Comparison of ENCODE assay signal across 9 cellular contexts in the genomic region with DNA sequence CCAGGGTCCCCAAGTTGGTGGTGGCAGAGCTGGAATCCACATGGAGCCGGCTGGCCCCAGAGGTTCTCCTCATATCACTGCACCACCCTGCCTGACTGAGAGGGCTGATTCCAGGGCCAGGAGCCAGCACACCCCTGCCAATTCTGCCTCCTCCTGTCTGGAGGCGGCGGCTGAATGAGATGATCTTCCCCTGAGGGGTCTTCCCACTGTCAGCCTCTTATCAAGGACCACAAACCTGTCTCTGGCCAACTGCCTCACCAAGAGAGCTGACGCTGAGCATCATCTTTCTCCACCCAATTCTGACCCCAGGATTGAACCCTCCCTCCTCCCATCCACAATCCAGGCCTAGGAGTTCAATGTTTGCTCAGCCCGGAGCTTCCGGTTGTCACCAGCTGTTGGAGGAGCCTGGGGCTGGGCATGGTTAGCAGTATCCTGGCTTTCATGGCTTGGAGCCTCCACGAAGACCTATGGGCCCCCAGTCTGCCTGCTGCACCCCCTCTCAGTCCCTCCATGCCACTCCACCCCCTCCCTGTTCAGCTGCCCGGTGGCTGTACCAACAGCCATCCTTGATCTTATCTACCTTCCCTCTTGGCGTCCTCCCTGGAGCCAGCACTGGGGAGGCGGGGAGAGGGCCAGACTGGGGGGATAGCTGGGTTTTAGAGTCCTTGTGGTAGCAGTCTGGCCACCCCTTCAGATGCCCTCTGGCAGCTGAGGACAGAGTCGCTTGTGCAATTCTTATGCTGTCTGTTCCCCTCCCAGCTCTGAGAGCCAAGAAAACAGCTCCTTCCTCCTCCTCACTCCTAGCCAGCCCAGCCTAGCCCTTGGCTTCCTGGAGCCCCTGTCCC. TPM values are rescaled to one million over a fixed set of nuclear protein-coding genes. Genes with fewer than 3 reads are reported as not detected.
DNase-seq lines count a peak whose midpoint lies in the region; TF ChIP-seq lines count a peak whose summit lies in the region.
"Had no signal": no experiment of that assay in that cellular context is flagged by ENCODE, and none has a peak within 500 bp of the region (broad histone marks: within the 10 kb centered on the region; RNA-seq: fewer than 3 reads in every experiment).

No MANE protein-coding gene starts in this region.

- H2AFZ ChIP-seq in neural progenitor cell (replicated peaks): no peak overlapping the region

- H3K9me3 ChIP-seq in duodenal mucosa (ENCODE audit: control insufficient read depth in 1 of 2, low read length in 2 of 2): no peaks in the 10 kb centered on the region
- H3K9me3 ChIP-seq in neural progenitor cell (ENCODE audit: low read depth): no peaks in the 10 kb centered on the region
- H3K9me3 ChIP-seq in suprapubic skin: no peaks in the 10 kb centered on the region

- no peak overlapping the region for H3K4me3 ChIP-seq in duodenal mucosa (ENCODE audit: low read depth in 1 of 2, low read length in 2 of 2)
- H3K4me3 ChIP-seq in neural progenitor cell: no peak overlapping the region
- no peak overlapping the region for H3K4me3 ChIP-seq in suprapubic skin

- H3K27ac Mint-ChIP-seq in neural progenitor cell: peak overlapping the region; percentile 50

- WGBS in suprapubic skin: 32% methylated on average over 9 of the region's 11 CpGs

- H3K4me2 ChIP-seq in neural progenitor cell: no peak overlapping the region

- no peak for TF ChIP-seq POLR2A in suprapubic skin (IDR thresholded peaks at IDR 0.05)

- H3K4me1 ChIP-seq in duodenal mucosa (ENCODE audit: control insufficient read depth in 1 of 2, insufficient read depth in 2 of 2, low read length in 2 of 2): peaks cover 49 to 57% of the 10 kb centered on the region in 2 donors
- peaks cover 3% of the 10 kb centered on the region for H3K4me1 ChIP-seq in neural progenitor cell
- H3K4me1 ChIP-seq in suprapubic skin: peaks cover 40% of the 10 kb centered on the region

- no peak for TF ChIP-seq EP300 in suprapubic skin (IDR thresholded peaks at IDR 0.05)

- no peaks in the 10 kb centered on the region for H3F3A ChIP-seq in neural progenitor cell (ENCODE audit: low read depth)

- H3K9ac ChIP-seq in duodenal mucosa (ENCODE audit: low read depth in 1 of 2, low read length in 2 of 2): peak overlapping the region; percentile 13 to 29
- H3K9ac ChIP-seq in neural progenitor cell: no peak overlapping the region

- H3K4me1 Mint-ChIP-seq in neural progenitor cell: peaks cover 19% of the 10 kb centered on the region

- no peaks in the 10 kb centered on the region for H3K27me3 ChIP-seq in duodenal mucosa (ENCODE audit: control insufficient read depth in 1 of 2, insufficient read depth in 2 of 2, low read length in 2 of 2)
- H3K27me3 ChIP-seq in neural progenitor cell: no peaks in the 10 kb centered on the region
- no peaks in the 10 kb centered on the region for H3K27me3 ChIP-seq in suprapubic skin

- H3K79me2 ChIP-seq in neural progenitor cell (ENCODE audit: low read depth): no peaks in the 10 kb centered on the region

- H3K27me3 Mint-ChIP-seq in neural progenitor cell (ENCODE audit: insufficient read depth, low read depth): peaks cover 7% of the 10 kb centered on the region

- TF ChIP-seq CTCF in neural progenitor cell (IDR thresholded peaks at IDR 0.05) (no peak), suprapubic skin (IDR thresholded peaks at IDR 0.05) (no peak)

- DNase-seq in COR-L47 (lab: John Stamatoyannopoulos, UW): peak; percentile 16
- peak; percentile 54 for DNase-seq in NCI-H2029 (lab: John Stamatoyannopoulos, UW)
- DNase-seq in neural progenitor cell (ENCODE audit: low spot score): no peak
- no peak for DNase-seq in activated effector memory CD4-positive, alpha-beta T cell treated with Interleukin-2 at 50 U/mL for 16 hours
- no peak for DNase-seq in D341Med (ENCODE audit: low spot score)
- DNase-seq in suprapubic skin (ENCODE audit: low spot score in 2 of 2): no peak
- no peak for DNase-seq in NCI-H1694 (lab: John Stamatoyannopoulos, UW)
- DNase-seq: islet precursor cell had no signal

- no peak overlapping the region for H3K27ac ChIP-seq in duodenal mucosa (ENCODE audit: low read depth, low read length)
- H3K27ac ChIP-seq in neural progenitor cell: no peak overlapping the region
- no peak overlapping the region for H3K27ac ChIP-seq in suprapubic skin

- no peaks in the 10 kb centered on the region for H3K36me3 Mint-ChIP-seq in neural progenitor cell

- no peak overlapping the region for H3K4me3 Mint-ChIP-seq in neural progenitor cell

- H3K36me3 ChIP-seq in duodenal mucosa (ENCODE audit: control insufficient read depth in 1 of 2, insufficient read depth in 2 of 2, low read length in 2 of 2) (no peaks in the 10 kb centered on the region), neural progenitor cell (no peaks in the 10 kb centered on the region), suprapubic skin (no peaks in the 10 kb centered on the region)

- no peaks in the 10 kb centered on the region for H4K20me1 ChIP-seq in neural progenitor cell (ENCODE audit: low read depth)

- H3K9me3 Mint-ChIP-seq in neural progenitor cell: no peaks in the 10 kb centered on the region

RNA-seq across cellular contexts. Expression of gene ABCC3, which starts 25.6 kb away (rescaled TPM):
- total RNA-seq in neural progenitor cell (ENCODE audit: low replicate concordance) (0.22 TPM in 1 of 2 replicates, not detected in the other), suprapubic skin (100 to 1,000 TPM in 1 of 4 donors, 10 to 100 TPM in 3; 31.7 to 113 (median 36.2) TPM)

RNA-seq across cellular contexts. Expression of gene ANKRD40, which starts 47.5 kb away (rescaled TPM):
- 50.6 and 53.4 TPM in 2 replicates for total RNA-seq in neural progenitor cell (ENCODE audit: low replicate concordance)
- total RNA-seq in suprapubic skin: 10 to 100 TPM; 21.4 to 33.8 (median 26.6) TPM

RNA-seq across cellular contexts. Expression of gene LUC7L3, which starts 59.1 kb away (rescaled TPM):
- 245 and 374 TPM in 2 replicates for total RNA-seq in neural progenitor cell (ENCODE audit: low replicate concordance)
- 100 to 1,000 TPM in 1 of 4 donors, 10 to 100 TPM in 3; 31.5 to 267 (median 42.6) TPM for total RNA-seq in suprapubic skin

Comparison
In these comparisons a context has a peak if more than half of its experiments do, and no peak if none do; other contexts are left out.
1. DNase-seq: peak in COR-L47 (single experiment) and NCI-H2029 (single experiment); none in neural progenitor cell (single experiment), activated effector memory CD4-positive, alpha-beta T cell treated with Interleukin-2 at 50 U/mL for 16 hours (single experiment), D341Med (single experiment), suprapubic skin (0 of 2) and NCI-H1694 (single experiment).
2. RNA of gene ABCC3, which starts 25.6 kb away (total RNA-seq): 31.7 to 113 TPM in suprapubic skin; 0.22 TPM in neural progenitor cell; every median in the first group is over 10 times any median in the second.